Comparison of ENCODE assay signal across 14 cellular contexts in genomic region chr3:134367412-134367811, GRCh38. TPM values are rescaled to one million over a fixed set of nuclear protein-coding genes. Genes with fewer than 3 reads are reported as not detected.
A peak's percentile ranks its signal among the peaks of the same experiment; 100 is the strongest.
DNase-seq lines count a peak whose midpoint lies in the region; ATAC-seq and TF ChIP-seq lines count a peak whose summit lies in the region.
"Had no signal": no experiment of that assay in that cellular context is flagged by ENCODE, and none has a peak within 500 bp of the region (broad histone marks: within the 10 kb centered on the region; RNA-seq: fewer than 3 reads in every experiment).

No MANE protein-coding gene starts in this region.

- H3K4me3 ChIP-seq in adipocyte (ENCODE audit: low read length) (no peak overlapping the region), right atrium auricular region (no peak overlapping the region), gastrocnemius medialis (no peak overlapping the region)
- H3K4me3 ChIP-seq: Peyer's patch had no signal

- peak; percentile 6 for TF ChIP-seq CTCF in Calu3 (IDR thresholded peaks at IDR 0.05; ENCODE audit: unreplicated experiment)
- no peak for TF ChIP-seq CTCF in right atrium auricular region (IDR thresholded peaks at IDR 0.05)
- no peak for TF ChIP-seq CTCF in gastrocnemius medialis (IDR thresholded peaks at IDR 0.05 in 4 of 5, conservative IDR thresholded peaks at IDR 0.05 in 1 of 5)

- CTCF ChIA-PET in Calu3 (lab: Charles Lee) = interaction anchor here (0.6 to 1.6 kb wide), 4 partner anchors 9 to 93 kb away, joined by 3 to 5 read pairs (median 4); no protein-coding TSS in a partner anchor
- CTCF ChIA-PET in activated naive CD4-positive, alpha-beta T cell treated with anti-CD3 and anti-CD28 coated beads for 36 hours (lab: Charles Lee) = interaction anchor here (1.0 kb wide), 1 partner anchor 10 kb away, joined by 3 read pairs; no protein-coding TSS in a partner anchor

- no peaks in the 10 kb centered on the region for H3K27me3 Mint-ChIP-seq in Calu3 (ENCODE audit: unreplicated experiment)
- H3K27me3 Mint-ChIP-seq in activated naive CD4-positive, alpha-beta T cell treated with anti-CD3 and anti-CD28 coated beads for 36 hours (ENCODE audit: low read depth) = peaks cover 6% of the 10 kb centered on the region

- H3K4me1 Mint-ChIP-seq in Calu3 (ENCODE audit: low read depth, unreplicated experiment) = peaks cover 88% of the 10 kb centered on the region
- H3K4me1 Mint-ChIP-seq in activated naive CD4-positive, alpha-beta T cell treated with anti-CD3 and anti-CD28 coated beads for 36 hours (ENCODE audit: low read depth) = peaks cover 22% of the 10 kb centered on the region

- in situ Hi-C loops in gastrocnemius medialis (cut with MboI; ENCODE audit: low sequenced_read_pairs in 4 of 4) = no loop called here

- ATAC-seq in gastrocnemius medialis = no peak
- ATAC-seq in sciatic nerve = no peak
- ATAC-seq in GM18502 (IDR thresholded peaks at IDR 0.05; ENCODE audit: poor library complexity, unreplicated experiment) = no peak
- ATAC-seq: naive thymus-derived CD4-positive, alpha-beta T cell had no signal

- H3K27me3 ChIP-seq in adipocyte (replicated peaks; ENCODE audit: control insufficient read depth, insufficient read depth, low read length) = no peaks in the 10 kb centered on the region
- no peaks in the 10 kb centered on the region for H3K27me3 ChIP-seq in right atrium auricular region
- no peaks in the 10 kb centered on the region for H3K27me3 ChIP-seq in gastrocnemius medialis
- H3K27me3 ChIP-seq: Peyer's patch had no signal

- no peak overlapping the region for H3K4me3 Mint-ChIP-seq in Calu3 (ENCODE audit: low read depth, unreplicated experiment)
- H3K4me3 Mint-ChIP-seq in activated naive CD4-positive, alpha-beta T cell treated with anti-CD3 and anti-CD28 coated beads for 36 hours = no peak overlapping the region
- H3K4me3 Mint-ChIP-seq: CD4-positive, alpha-beta memory T cell; dendritic cell treated with granulocyte-macrophage colony-stimulating factor and Interleukin-4, amounts not matched to agents 40 ng/mL and 50 ng/mL, for 4 days; naive thymus-derived CD4-positive, alpha-beta T cell had no signal

- no peak for TF ChIP-seq POLR2A in gastrocnemius medialis (IDR thresholded peaks at IDR 0.05)

- H3K27ac ChIP-seq in right atrium auricular region = peak overlapping the region; percentile 96 to 100
- peak overlapping the region; percentile 23 to 99 (median 97) for H3K27ac ChIP-seq in gastrocnemius medialis

- H3K9ac ChIP-seq in adipocyte (ENCODE audit: low read length) = peak overlapping the region; percentile 99

- intact Hi-C loops in Calu3 (cut with micrococcal nuclease; ENCODE audit: unreplicated experiment) (no loop called here), gastrocnemius medialis (cut with DNase I; ENCODE audit: low total_unique reads) (loop anchor here (10.0 kb wide), 2 partner anchors 793 to 1643 kb away; partner anchors contain the start of genes CDV3 and NPHP3), sciatic nerve (cut with DNase I) (no loop called here)
- intact Hi-C loops in activated naive CD4-positive, alpha-beta T cell treated with anti-CD3 and anti-CD28 coated beads for 36 hours (cut with micrococcal nuclease) = no loop called here

- H3K36me3 Mint-ChIP-seq in Calu3 (ENCODE audit: insufficient read depth, unreplicated experiment) = peaks cover 100% of the 10 kb centered on the region
- no peaks in the 10 kb centered on the region for H3K36me3 Mint-ChIP-seq in activated naive CD4-positive, alpha-beta T cell treated with anti-CD3 and anti-CD28 coated beads for 36 hours (ENCODE audit: low read depth)
- H3K36me3 Mint-ChIP-seq: CD4-positive, alpha-beta memory T cell; naive thymus-derived CD4-positive, alpha-beta T cell had no signal

- BruUV-seq in Calu3 (replicated peaks; lab: Mats Ljungman, UMichigan) = no TSS peak

- peak overlapping the region; percentile 27 for H3K27ac Mint-ChIP-seq in Calu3 (ENCODE audit: unreplicated experiment)
- no peak overlapping the region for H3K27ac Mint-ChIP-seq in activated naive CD4-positive, alpha-beta T cell treated with anti-CD3 and anti-CD28 coated beads for 36 hours
- H3K27ac Mint-ChIP-seq: dendritic cell treated with granulocyte-macrophage colony-stimulating factor and Interleukin-4, amounts not matched to agents 40 ng/mL and 50 ng/mL, for 4 days; naive thymus-derived CD4-positive, alpha-beta T cell had no signal

- H3K4me1 ChIP-seq in adipocyte (ENCODE audit: control insufficient read depth, insufficient read depth, low read length) = peaks cover 89% of the 10 kb centered on the region
- H3K4me1 ChIP-seq in right atrium auricular region = peaks cover 0 to 100% of the 10 kb centered on the region in 2 donors
- peaks cover 93 to 99% of the 10 kb centered on the region in 2 donors for H3K4me1 ChIP-seq in gastrocnemius medialis

- no peaks in the 10 kb centered on the region for H3K9me3 Mint-ChIP-seq in Calu3 (ENCODE audit: low read depth, unreplicated experiment)
- H3K9me3 Mint-ChIP-seq in activated naive CD4-positive, alpha-beta T cell treated with anti-CD3 and anti-CD28 coated beads for 36 hours = no peaks in the 10 kb centered on the region
- H3K9me3 Mint-ChIP-seq: CD4-positive, alpha-beta memory T cell; dendritic cell treated with granulocyte-macrophage colony-stimulating factor and Interleukin-4, amounts not matched to agents 40 ng/mL and 50 ng/mL, for 4 days; naive thymus-derived CD4-positive, alpha-beta T cell had no signal

- no peak for DNase-seq in Calu3
- no peak for DNase-seq in adipocyte (ENCODE audit: low read depth)
- DNase-seq in right atrium auricular region (ENCODE audit: low spot score) = no peak
- peak in 1 of 2 donors; percentile 1 for DNase-seq in gastrocnemius medialis
- DNase-seq in NCI-H1092 treated with DMSO at 0.1 percent for 48 hours (lab: John Stamatoyannopoulos, UW) = no peak
- no peak for DNase-seq in sciatic nerve (ENCODE audit: low spot score)
- no peak for DNase-seq in activated naive CD4-positive, alpha-beta T cell treated with anti-CD3 and anti-CD28 coated beads for 36 hours
- DNase-seq: activated T-cell treated with anti-CD3 and anti-CD28 coated beads, Interleukin-2, amount 50 U/mL, for 1 hour; CD4-positive, alpha-beta memory T cell; naive thymus-derived CD4-positive, alpha-beta T cell; stimulated activated CD4-positive, alpha-beta T cell treated with anti-CD3 and anti-CD28 coated beads, Interleukin-4, amount 100 ng/mL, for 1 hour had no signal

- H3K9me3 ChIP-seq in adipocyte (ENCODE audit: control insufficient read depth, low read length) (no peaks in the 10 kb centered on the region), right atrium auricular region (no peaks in the 10 kb centered on the region), gastrocnemius medialis (no peaks in the 10 kb centered on the region)
- H3K9me3 ChIP-seq: Peyer's patch had no signal

- peaks cover 91% of the 10 kb centered on the region for H3K36me3 ChIP-seq in adipocyte (ENCODE audit: control insufficient read depth, insufficient read depth, low read length, severe bottlenecking)
- H3K36me3 ChIP-seq in right atrium auricular region = peaks cover 85% of the 10 kb centered on the region
- H3K36me3 ChIP-seq in gastrocnemius medialis = peaks cover 0 to 19% of the 10 kb centered on the region in 2 donors

RNA-seq across cellular contexts. Expression of gene AMOTL2, which starts 6.8 kb away (rescaled TPM):
- total RNA-seq in Calu3 (2022) (140 and 153 TPM in 2 replicates), right atrium auricular region (100 to 1,000 TPM in 1 of 2 donors, 10 to 100 TPM in 1; 62.3 to 119 TPM), gastrocnemius medialis (10 to 100 TPM; 17.9 to 29.9 (median 20.6) TPM), sciatic nerve (158 TPM)
- total RNA-seq in activated naive CD4-positive, alpha-beta T cell treated with anti-CD3 and anti-CD28 coated beads for 36 hours = under 1 TPM in 1 of 2 experiments, not detected in 1; 0.31 TPM
- total RNA-seq: naive thymus-derived CD4-positive, alpha-beta T cell had no signal

Comparison
In these comparisons a context has a peak if more than half of its experiments do, and no peak if none do; other contexts are left out.
1. RNA of gene AMOTL2, which starts 6.8 kb away (total RNA-seq): 158 TPM in sciatic nerve (single experiment), 140 to 153 TPM in Calu3, 62.3 to 119 TPM in right atrium auricular region and 17.9 to 29.9 TPM in gastrocnemius medialis; 0.31 TPM in activated naive CD4-positive, alpha-beta T cell treated with anti-CD3 and anti-CD28 coated beads for 36 hours; every median in the first group is over 10 times any median in the second.